ENCODE assay signal across 8 cellular contexts in genomic region chr16:69563605-69564580, GRCh38. TPM values are rescaled to one million over a fixed set of nuclear protein-coding genes. Genes with fewer than 3 reads are reported as not detected.
DNase-seq lines count a peak whose midpoint lies in the region; ATAC-seq and TF ChIP-seq lines count a peak whose summit lies in the region.

No MANE protein-coding gene starts in this region.

- peaks cover 39% of the 10 kb centered on the region for H3K79me2 ChIP-seq in DOHH2 (ENCODE audit: control insufficient read depth, low read length)

- peaks cover 11% of the 10 kb centered on the region for H3F3A ChIP-seq in DOHH2 (ENCODE audit: control insufficient read depth, insufficient read depth)

- H3K4me3 ChIP-seq in DOHH2 (ENCODE audit: low read length) (peak overlapping the region; percentile 87), endocrine pancreas (ENCODE audit: control insufficient read depth, insufficient read depth, low read length) (peak overlapping the region; percentile 94)

- H3K9me3 ChIP-seq in DOHH2 (ENCODE audit: control insufficient read depth, insufficient read depth, low read length) = no peaks in the 10 kb centered on the region
- no peaks in the 10 kb centered on the region for H3K9me3 ChIP-seq in endocrine pancreas (ENCODE audit: control insufficient read depth, low read length)

- H3K9me2 ChIP-seq in DOHH2 (replicated peaks; ENCODE audit: control insufficient read depth, low read length) = no peaks in the 10 kb centered on the region

- no peak overlapping the region for H3K9ac ChIP-seq in endocrine pancreas (ENCODE audit: control insufficient read depth, insufficient read depth, low read length)

- H3K4me1 ChIP-seq in DOHH2 (ENCODE audit: control insufficient read depth, low read length) (peaks cover 28% of the 10 kb centered on the region), endocrine pancreas (ENCODE audit: control insufficient read depth, insufficient read depth, low read length) (peaks cover 4% of the 10 kb centered on the region)

- ATAC-seq in GM21723 (IDR thresholded peaks at IDR 0.05; ENCODE audit: unreplicated experiment) (peak; percentile 41), GM19324 (IDR thresholded peaks at IDR 0.05; ENCODE audit: low FRiP score, unreplicated experiment) (no peak)

- DNase-seq in LHCN-M2 (ENCODE audit: low read depth) (peak; percentile 9), renal cortical epithelial cell (ENCODE audit: low read depth) (peak; percentile 29), DMS 273 treated with DMSO at 0.1 percent for 48 hours (lab: John Stamatoyannopoulos, UW) (no peak)
- DNase-seq in activated CD4-positive, alpha-beta T cell treated with anti-CD3 and anti-CD28 coated beads for 48 hours = peak; percentile 75

- H3K4me2 ChIP-seq in DOHH2 (ENCODE audit: low read length) = peak overlapping the region; percentile 73

- H4K20me1 ChIP-seq in DOHH2 (ENCODE audit: control insufficient read depth, insufficient read depth, low read depth, low read length) = no peaks in the 10 kb centered on the region; the same call in 1 of the 2 replicates

- H3K36me3 ChIP-seq in DOHH2 (ENCODE audit: control insufficient read depth, low read length) (peaks cover 14% of the 10 kb centered on the region), endocrine pancreas (ENCODE audit: control insufficient read depth, insufficient read depth, low read length) (no peaks in the 10 kb centered on the region)

- peak overlapping the region; percentile 81 for H3K27ac ChIP-seq in DOHH2 (ENCODE audit: low read depth, low read length)

- peak; percentile 31 for TF ChIP-seq CTCF in DOHH2 (IDR thresholded peaks at IDR 0.05; ENCODE audit: low read depth, low read length, poor library complexity, severe bottlenecking)

- H3K27me3 ChIP-seq in DOHH2 (ENCODE audit: control insufficient read depth, low read length) (no peaks in the 10 kb centered on the region), endocrine pancreas (ENCODE audit: control insufficient read depth, insufficient read depth, low read length) (no peaks in the 10 kb centered on the region)

RNA-seq across cellular contexts. Expression of gene NFAT5, which starts 1.9 kb away (rescaled TPM):
- 8.3 and 12.6 TPM in 2 replicates for total RNA-seq in LHCN-M2 (2014; rRNA removed)
- polyA plus RNA-seq in LHCN-M2 (2012) = 6.4 TPM
- 7.5 and 57.6 TPM in 2 replicates for total RNA-seq in renal cortical epithelial cell
